In the genomic region with DNA sequence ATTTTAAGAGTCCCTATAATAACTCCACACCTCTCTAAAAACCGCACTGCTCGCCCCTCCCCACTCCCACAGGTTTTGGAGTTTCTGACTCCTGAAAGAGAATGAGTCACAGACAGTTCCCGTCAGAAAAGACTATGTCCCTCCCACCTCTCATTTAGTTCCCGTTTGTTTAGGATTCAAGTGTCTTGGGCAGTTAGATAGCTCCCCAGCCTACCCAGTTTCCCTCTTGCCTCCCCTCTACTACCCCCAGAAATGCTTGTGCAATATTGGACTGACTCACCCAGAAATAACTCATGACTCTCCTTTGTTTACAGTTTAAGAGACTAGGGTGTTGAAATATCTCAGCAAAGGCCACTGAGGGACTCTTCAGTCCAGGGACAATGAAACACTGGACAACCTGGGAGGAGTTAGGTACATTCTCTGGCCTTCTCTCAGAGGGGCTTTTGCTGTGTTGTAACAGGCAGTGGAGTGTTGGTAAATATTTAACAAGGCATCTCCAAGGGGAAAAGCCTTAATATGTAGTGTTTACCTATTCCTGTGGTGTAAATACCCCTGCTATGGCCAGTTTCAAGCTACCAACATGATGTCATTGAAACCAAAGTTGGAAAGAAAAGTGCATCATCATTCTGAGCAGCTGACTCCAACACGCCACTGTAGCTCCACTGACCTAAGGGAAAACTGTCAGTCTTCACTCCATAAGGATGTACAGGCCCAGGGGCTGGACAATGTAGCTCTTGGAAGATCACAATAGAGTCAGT, we compare ENCODE assay signal across 8 cellular contexts.
DNase-seq lines count a peak whose midpoint lies in the region; ATAC-seq and TF ChIP-seq lines count a peak whose summit lies in the region.

No MANE protein-coding gene starts in this region.

- peaks cover 19% of the 10 kb centered on the region for H3K4me1 ChIP-seq in MM.1S (ENCODE audit: low read length)

- H3K27me3 ChIP-seq in MM.1S (replicated peaks; ENCODE audit: insufficient read depth, low read length) = no peaks in the 10 kb centered on the region

- peak overlapping the region; percentile 30 for H3K4me2 ChIP-seq in MM.1S (ENCODE audit: low read depth, low read length)

- H3K27ac ChIP-seq in MM.1S (ENCODE audit: low read length) = peak overlapping the region; percentile 85

- DNase-seq in CD14-positive monocyte (ENCODE audit: low spot score) (peak; percentile 96), MM.1S (peak; percentile 42), dermis blood vessel endothelial cell (peak; percentile 76), mesothelial cell of epicardium (ENCODE audit: low spot score in 2 of 2, unreplicated experiment in 2 of 2) (no peak)
- peak; percentile 91 for DNase-seq in activated CD4-positive, alpha-beta T cell treated with anti-CD3 and anti-CD28 coated beads for 36 hours
- DNase-seq in stimulated activated CD8-positive, alpha-beta memory T cell treated with anti-CD3 and anti-CD28 coated beads, Interleukin-4, amount 100 ng/mL, for 4 hours (ENCODE audit: low read depth in 2 of 2, low spot score in 1 of 2) = peak; percentile 19 to 40

- TF ChIP-seq CTCF in CD14-positive monocyte (IDR thresholded peaks at IDR 0.05) (no peak), MM.1S (IDR thresholded peaks at IDR 0.05; ENCODE audit: low read length) (no peak), mesothelial cell of epicardium (IDR thresholded peaks at IDR 0.05; ENCODE audit: unreplicated experiment) (no peak)

- POLR2A ChIA-PET in activated CD4-positive, alpha-beta T cell treated with anti-CD3 and anti-CD28 coated beads for 36 hours (lab: Charles Lee) = interaction anchor here (0.7 to 2.7 kb wide), 8 partner anchors 28 to 224 kb away, joined by 3 to 17 read pairs (median 4); partner anchors contain the start of gene CHD2

- H3K9me3 Mint-ChIP-seq in CD14-positive monocyte (no peaks in the 10 kb centered on the region), mesothelial cell of epicardium (peaks cover 4% of the 10 kb centered on the region)
- H3K9me3 Mint-ChIP-seq in activated CD4-positive, alpha-beta T cell treated with anti-CD3 and anti-CD28 coated beads for 36 hours (ENCODE audit: low read depth) = peaks cover 1% of the 10 kb centered on the region

- peak overlapping the region; percentile 34 to 42 for H3K4me3 Mint-ChIP-seq in CD14-positive monocyte
- peak overlapping the region; percentile 17 for H3K4me3 Mint-ChIP-seq in activated CD4-positive, alpha-beta T cell treated with anti-CD3 and anti-CD28 coated beads for 36 hours
- no peak overlapping the region for H3K4me3 Mint-ChIP-seq in mesothelial cell of epicardium

- H3F3A ChIP-seq in MM.1S (ENCODE audit: insufficient read depth, low read length) = peaks cover 14% of the 10 kb centered on the region

- CTCF ChIA-PET in activated CD4-positive, alpha-beta T cell treated with anti-CD3 and anti-CD28 coated beads for 36 hours (lab: Charles Lee) = interaction anchor here (0.7 to 3.2 kb wide), 10 partner anchors 18 to 226 kb away, joined by 3 to 21 read pairs (median 4); partner anchors contain the start of gene CHD2

- no peaks in the 10 kb centered on the region for H4K20me1 ChIP-seq in MM.1S (ENCODE audit: insufficient read depth, low read length)

- ATAC-seq in GM21723 (IDR thresholded peaks at IDR 0.05; ENCODE audit: unreplicated experiment) (peak; percentile 51), GM19328 (IDR thresholded peaks at IDR 0.05; ENCODE audit: unreplicated experiment) (no peak)
- peak; percentile 86 for ATAC-seq in activated CD4-positive, alpha-beta T cell treated with anti-CD3 and anti-CD28 coated beads for 36 hours

- H3K79me2 ChIP-seq in MM.1S (ENCODE audit: low read length) = peaks cover 11% of the 10 kb centered on the region

- no peaks in the 10 kb centered on the region for H3K9me3 ChIP-seq in MM.1S (replicated peaks; ENCODE audit: insufficient read depth, low read length)

- H2AFZ ChIP-seq in MM.1S (ENCODE audit: low read length) = peak overlapping the region; percentile 37

- H3K9me2 ChIP-seq in MM.1S (replicated peaks; ENCODE audit: insufficient read depth, low read length) = no peaks in the 10 kb centered on the region

- peak overlapping the region; percentile 99 to 100 (median 99) for H3K27ac Mint-ChIP-seq in CD14-positive monocyte
- H3K27ac Mint-ChIP-seq in activated CD4-positive, alpha-beta T cell treated with anti-CD3 and anti-CD28 coated beads for 36 hours = peak overlapping the region; percentile 94
- peak overlapping the region; percentile 18 for H3K27ac Mint-ChIP-seq in mesothelial cell of epicardium

- H3K4me1 Mint-ChIP-seq in CD14-positive monocyte (peaks cover 66% of the 10 kb centered on the region), mesothelial cell of epicardium (peaks cover 12% of the 10 kb centered on the region)
- peaks cover 36% of the 10 kb centered on the region for H3K4me1 Mint-ChIP-seq in activated CD4-positive, alpha-beta T cell treated with anti-CD3 and anti-CD28 coated beads for 36 hours

- H3K27me3 Mint-ChIP-seq in CD14-positive monocyte (ENCODE audit: low read depth in 3 of 3) = peaks cover 0 to 2% (median 0%) of the 10 kb centered on the region in 3 donors
- no peaks in the 10 kb centered on the region for H3K27me3 Mint-ChIP-seq in activated CD4-positive, alpha-beta T cell treated with anti-CD3 and anti-CD28 coated beads for 36 hours
- H3K27me3 Mint-ChIP-seq in mesothelial cell of epicardium (ENCODE audit: low read depth) = no peaks in the 10 kb centered on the region

- intact Hi-C loops in CD14-positive monocyte (cut with micrococcal nuclease) = loop anchor here (5.0 kb wide), 2 partner anchors 113 to 118 kb away; no protein-coding TSS in a partner anchor
- intact Hi-C loops in activated CD4-positive, alpha-beta T cell treated with anti-CD3 and anti-CD28 coated beads for 36 hours (cut with DNase I, micrococcal nuclease) = loop anchor here (1.0 to 5.0 kb wide), 2 partner anchors 179 to 223 kb away; no protein-coding TSS in a partner anchor

- no peaks in the 10 kb centered on the region for H3K36me3 ChIP-seq in MM.1S (replicated peaks; ENCODE audit: insufficient read depth, low read length)

- H3K36me3 Mint-ChIP-seq in CD14-positive monocyte = peaks cover 0 to 2% of the 10 kb centered on the region in 2 donors
- peaks cover 5% of the 10 kb centered on the region for H3K36me3 Mint-ChIP-seq in activated CD4-positive, alpha-beta T cell treated with anti-CD3 and anti-CD28 coated beads for 36 hours (ENCODE audit: low read depth)
- H3K36me3 Mint-ChIP-seq in mesothelial cell of epicardium = peaks cover 4% of the 10 kb centered on the region

- peak overlapping the region; percentile 36; the same call in 1 of the 2 replicates for H3K9ac ChIP-seq in MM.1S (ENCODE audit: low read length)

- no peak overlapping the region for H3K4me3 ChIP-seq in MM.1S (ENCODE audit: low read length)

Comparison
In these comparisons a context has a peak if more than half of its experiments do, and no peak if none do; other contexts are left out.
1. DNase-seq: peak in CD14-positive monocyte (single experiment), MM.1S (single experiment), activated CD4-positive, alpha-beta T cell treated with anti-CD3 and anti-CD28 coated beads for 36 hours (single experiment), dermis blood vessel endothelial cell (single experiment) and stimulated activated CD8-positive, alpha-beta memory T cell treated with anti-CD3 and anti-CD28 coated beads, Interleukin-4, amount 100 ng/mL, for 4 hours (2 of 2); none in mesothelial cell of epicardium (0 of 2).
2. H3K27ac Mint-ChIP-seq: peak in every context shown above with its lines; median percentile 99 in CD14-positive monocyte; 94 in activated CD4-positive, alpha-beta T cell treated with anti-CD3 and anti-CD28 coated beads for 36 hours; 18 in mesothelial cell of epicardium.